ENCODE assay signal across 20 cellular contexts in genomic region chr1:173481195-173481772, GRCh38. TPM values are rescaled to one million over a fixed set of nuclear protein-coding genes. Genes with fewer than 3 reads are reported as not detected.
DNase-seq lines count a peak whose midpoint lies in the region; ATAC-seq, FAIRE-seq and TF ChIP-seq lines count a peak whose summit lies in the region.
"Had no signal": no experiment of that assay in that cellular context is flagged by ENCODE, and none has a peak within 500 bp of the region (broad histone marks: within the 10 kb centered on the region; RNA-seq: fewer than 3 reads in every experiment).

No MANE protein-coding gene starts in this region.

- H3K4me3 ChIP-seq in right cardiac atrium (ENCODE audit: low read length) = no peak overlapping the region
- peak overlapping the region; percentile 12 for H3K4me3 ChIP-seq in endodermal cell (ENCODE audit: low read length)
- no peak overlapping the region for H3K4me3 ChIP-seq in small intestine (ENCODE audit: low read depth in 1 of 2, low read length in 2 of 2)

- H3K27me3 ChIP-seq in right cardiac atrium (ENCODE audit: control insufficient read depth, insufficient read depth) = no peaks in the 10 kb centered on the region
- H3K27me3 ChIP-seq in endodermal cell (ENCODE audit: control insufficient read depth, insufficient read depth, low read length, poor library complexity, severe bottlenecking) = no peaks in the 10 kb centered on the region
- no peaks in the 10 kb centered on the region for H3K27me3 ChIP-seq in small intestine (ENCODE audit: control insufficient read depth in 2 of 2, insufficient read depth in 2 of 2, low read length in 2 of 2)
- H3K27me3 ChIP-seq in foreskin keratinocyte = no peaks in the 10 kb centered on the region

- H3K4me1 ChIP-seq in right cardiac atrium (ENCODE audit: control insufficient read depth, insufficient read depth, low read length) = peaks cover 4% of the 10 kb centered on the region
- H3K4me1 ChIP-seq in endodermal cell (ENCODE audit: control insufficient read depth, insufficient read depth, low read length) = no peaks in the 10 kb centered on the region
- H3K4me1 ChIP-seq in small intestine (ENCODE audit: control insufficient read depth in 2 of 2, insufficient read depth in 1 of 2, low read depth in 1 of 2, low read length in 1 of 2) = peaks cover 0 to 3% of the 10 kb centered on the region in 2 donors
- peaks cover 10% of the 10 kb centered on the region for H3K4me1 ChIP-seq in foreskin keratinocyte

- H3K36me3 ChIP-seq in endodermal cell (ENCODE audit: control insufficient read depth, insufficient read depth, low read length) = peaks cover 76% of the 10 kb centered on the region
- peaks cover 8 to 26% of the 10 kb centered on the region in 2 donors for H3K36me3 ChIP-seq in small intestine (ENCODE audit: control insufficient read depth in 2 of 2, insufficient read depth in 2 of 2, low read length in 2 of 2)

- H3K9ac ChIP-seq in endodermal cell (ENCODE audit: extremely low read depth, low read length, poor library complexity, severe bottlenecking) = no peak overlapping the region

- TF ChIP-seq CTCF in HFFc6 (IDR thresholded peaks at IDR 0.05) (no peak), endodermal cell (conservative IDR thresholded peaks at IDR 0.05) (no peak), foreskin keratinocyte (conservative IDR thresholded peaks at IDR 0.05) (no peak)

- no peaks in the 10 kb centered on the region for H3K9me3 Mint-ChIP-seq in HFFc6
- peaks cover 2% of the 10 kb centered on the region for H3K9me3 Mint-ChIP-seq in endodermal cell
- H3K9me3 Mint-ChIP-seq: CD14-positive monocyte, H9 had no signal

- intact Hi-C loops in right cardiac atrium (cut with DNase I) (no loop called here), left cardiac atrium (cut with DNase I) (no loop called here)

- no peaks in the 10 kb centered on the region for H3K9me3 ChIP-seq in right cardiac atrium (ENCODE audit: control insufficient read depth, low read length)
- peaks cover 9% of the 10 kb centered on the region for H3K9me3 ChIP-seq in endodermal cell (ENCODE audit: control insufficient read depth, low read length)
- H3K9me3 ChIP-seq in small intestine (ENCODE audit: control insufficient read depth, low read depth) = no peaks in the 10 kb centered on the region

- H3K36me3 Mint-ChIP-seq in HFFc6 (ENCODE audit: low read depth) = peaks cover 63% of the 10 kb centered on the region
- peaks cover 73% of the 10 kb centered on the region for H3K36me3 Mint-ChIP-seq in endodermal cell (ENCODE audit: low read depth)

- no peak for FAIRE-seq in small intestine (lab: Jason Lieb, UNC)
- FAIRE-seq: D721Med, RCC 7860 had no signal

- WGBS in right cardiac atrium = 65% methylated on average over 1 of the region's 1 CpG
- 92% methylated on average over 1 of the region's 1 CpG; no CpG with 5 or more reads in 1 of the 2 experiments for WGBS in endodermal cell (ENCODE audit: insufficient coverage in 1 of 2, insufficient read length in 1 of 2), 2 experiments
- WGBS in small intestine, 3 donors = 87 to 98% (median 96%) methylated on average over 1 of the region's 1 CpG

- peak in 2 of 3 donors; percentile 40 to 50 for DNase-seq in right cardiac atrium
- DNase-seq in left cardiac atrium = no peak
- DNase-seq in HFFc6 = no peak
- no peak for DNase-seq in endodermal cell
- peak; percentile 36 for DNase-seq in small intestine
- no peak for DNase-seq in stimulated activated CD8-positive, alpha-beta memory T cell treated with anti-CD3 and anti-CD28 coated beads, Interleukin-4, amount 100 ng/mL, for 48 hours
- no peak for DNase-seq in foreskin keratinocyte
- DNase-seq: ACHN, AML-193, DMS79, H9, IMR-90, NCI-H1417, NCI-H187 treated with DMSO at 0.1 percent for 48 hours, NCI-H446, NCI-H69, SHP77 treated with DMSO at 0.1 percent for 48 hours had no signal

- H3K4me1 Mint-ChIP-seq in HFFc6 (ENCODE audit: low read depth) = peaks cover 37% of the 10 kb centered on the region
- H3K4me1 Mint-ChIP-seq in endodermal cell = peaks cover 40% of the 10 kb centered on the region

- H3K27me3 Mint-ChIP-seq in HFFc6 (ENCODE audit: insufficient read depth) = peaks cover 5% of the 10 kb centered on the region
- no peaks in the 10 kb centered on the region for H3K27me3 Mint-ChIP-seq in endodermal cell (ENCODE audit: insufficient read depth)

- H3K4me3 Mint-ChIP-seq in HFFc6 (no peak overlapping the region), endodermal cell (no peak overlapping the region)
- H3K4me3 Mint-ChIP-seq: CD14-positive monocyte, H9 had no signal

- H3K27ac Mint-ChIP-seq in HFFc6 (peak overlapping the region; percentile 47; the same call in 1 of the 2 replicates), endodermal cell (no peak overlapping the region)
- H3K27ac Mint-ChIP-seq: CD14-positive monocyte had no signal

- ATAC-seq in right cardiac atrium (no peak), left cardiac atrium (no peak), foreskin keratinocyte (no peak)

- H3K27ac ChIP-seq in right cardiac atrium (ENCODE audit: low read length) (peak overlapping the region; percentile 15), endodermal cell (ENCODE audit: low read depth, low read length) (no peak overlapping the region), small intestine (ENCODE audit: low read depth in 1 of 2, low read length in 1 of 2) (no peak overlapping the region), foreskin keratinocyte (no peak overlapping the region)

RNA-seq across cellular contexts. Expression of gene PRDX6, which starts 4.1 kb away (rescaled TPM):
- total RNA-seq in right cardiac atrium = 100 to 1,000 TPM; 638 to 760 (median 675) TPM
- 756 TPM for polyA plus RNA-seq in right cardiac atrium
- total RNA-seq in left cardiac atrium = 100 to 1,000 TPM; 551 to 783 TPM
- total RNA-seq in HFFc6 (2021; fragmentation: NEBNext Ultra II Directional; extraction: Animal tissue kit (Norgen Biotek cat#: 25700)) = 1,000 to 10,000 TPM in 2 of 6 experiments, 100 to 1,000 TPM in 4; 527 to 1,396 (median 553) TPM
- 100 to 1,000 TPM; 483 to 623 TPM for total RNA-seq in endodermal cell
- polyA plus RNA-seq in endodermal cell (2013, experiment 1 of 2) = 313 TPM
- 304 TPM for polyA plus RNA-seq in endodermal cell (2013, experiment 2 of 2)
- polyA plus RNA-seq in small intestine = 100 to 1,000 TPM; 125 to 233 (median 190) TPM
- total RNA-seq in foreskin keratinocyte = 162 and 163 TPM in 2 replicates
- 233 and 268 TPM in 2 replicates for polyA plus RNA-seq in foreskin keratinocyte

Comparison
In these comparisons a context has a peak if more than half of its experiments do, and no peak if none do; other contexts are left out.
1. DNase-seq: peak in right cardiac atrium (2 of 3) and small intestine (single experiment); none in left cardiac atrium (single experiment), HFFc6 (single experiment), endodermal cell (single experiment), stimulated activated CD8-positive, alpha-beta memory T cell treated with anti-CD3 and anti-CD28 coated beads, Interleukin-4, amount 100 ng/mL, for 48 hours (single experiment) and foreskin keratinocyte (0 of 2).